Comparison of ENCODE assay signal across 29 cellular contexts in genomic region chr16:88932929-88933328, GRCh38. TPM values are rescaled to one million over a fixed set of nuclear protein-coding genes. Genes with fewer than 3 reads are reported as not detected.
"Had no signal": no experiment of that assay in that cellular context is flagged by ENCODE, and none has a peak within 500 bp of the region (broad histone marks: within the 10 kb centered on the region; RNA-seq: fewer than 3 reads in every experiment).

No MANE protein-coding gene starts in this region.

- H3K27ac ChIP-seq: lower lobe of right lung, pancreas, prostate gland, right lobe of liver, tibial nerve, uterus had no signal

- H3K4me1 ChIP-seq: prostate gland, right lobe of liver, uterus had no signal

- DNase-seq: hippocampal formation; kidney glomerular epithelial cell; left cardiac atrium; lower lobe of right lung; mammary epithelial cell; mesenchymal stem cell; naive thymus-derived CD8-positive, alpha-beta T cell; nucleus accumbens; posterior cingulate gyrus; retina; right lobe of liver; stimulated activated CD4-positive, alpha-beta T cell treated with anti-CD3 and anti-CD28 coated beads, Interleukin-1b, Interleukin-23, amount 100 ng/mL, for 48 hours; stimulated activated CD4-positive, alpha-beta T cell treated with anti-CD3 and anti-CD28 coated beads, Interleukin-2, amount 100 ng/mL, for 48 hours; stimulated activated CD4-positive, alpha-beta T cell treated with anti-CD3 and anti-CD28 coated beads, Interleukin-4, amount 100 ng/mL, for 4 hours; stimulated activated CD8-positive, alpha-beta memory T cell treated with anti-CD3 and anti-CD28 coated beads, Interleukin-4, amount 100 ng/mL, for 48 hours; stimulated activated naive CD4-positive, alpha-beta T cell treated with Interleukin-2 at 50 U/mL for 16 hours; stimulated activated naive CD8-positive, alpha-beta T cell treated with anti-CD3 and anti-CD28 coated beads, Interleukin-15, amount 100 ng/mL, for 72 hours; uterus had no signal

- H3K4me3 ChIP-seq: lower lobe of right lung, pancreas, prostate gland, right lobe of liver, smooth muscle cell, tibial nerve, uterus had no signal

- H3K27me3 ChIP-seq: pancreas, uterus had no signal

- ATAC-seq: left cardiac atrium; left lobe of liver; lower lobe of right lung; naive thymus-derived CD8-positive, alpha-beta T cell; pancreas; right lobe of liver; stimulated activated memory B cell treated with anti-CD40 and anti-IgM and Interleukin-4, amounts not matched to agents 10 μg/mL and 1 μg/mL and 100 μg/mL, for 72 hours; stimulated activated naive CD8-positive, alpha-beta T cell treated with anti-CD3 and anti-CD28 coated beads, Interleukin-15, amount 100 ng/mL, for 72 hours had no signal

- H3K9me3 ChIP-seq: lower lobe of right lung, pancreas, prostate gland, right lobe of liver, tibial nerve, uterus had no signal

- H3K36me3 Mint-ChIP-seq: naive thymus-derived CD8-positive, alpha-beta T cell; type B pancreatic cell had no signal

- H3K4me1 Mint-ChIP-seq: neural crest cell; stimulated activated naive CD8-positive, alpha-beta T cell treated with anti-CD3 and anti-CD28 coated beads, Interleukin-15, amount 100 ng/mL, for 72 hours had no signal

- H3K9me3 Mint-ChIP-seq: naive thymus-derived CD8-positive, alpha-beta T cell; nephron; neural crest cell; stimulated activated memory B cell treated with anti-CD40 and anti-IgM and Interleukin-4, amounts not matched to agents 10 μg/mL and 1 μg/mL and 100 μg/mL, for 72 hours; type B pancreatic cell had no signal

- FAIRE-seq: keratinocyte, pancreas had no signal

- H3K27me3 Mint-ChIP-seq: stimulated activated memory B cell treated with anti-CD40 and anti-IgM and Interleukin-4, amounts not matched to agents 10 μg/mL and 1 μg/mL and 100 μg/mL, for 72 hours; type B pancreatic cell had no signal

- H3K36me3 ChIP-seq: lower lobe of right lung, pancreas, prostate gland, right lobe of liver, tibial nerve, uterus had no signal

- H3K4me3 Mint-ChIP-seq: naive thymus-derived CD8-positive, alpha-beta T cell; nephron; neural crest cell; stimulated activated memory B cell treated with anti-CD40 and anti-IgM and Interleukin-4, amounts not matched to agents 10 μg/mL and 1 μg/mL and 100 μg/mL, for 72 hours; stimulated activated naive CD8-positive, alpha-beta T cell treated with anti-CD3 and anti-CD28 coated beads, Interleukin-15, amount 100 ng/mL, for 72 hours; type B pancreatic cell had no signal

- H3K27ac Mint-ChIP-seq: naive thymus-derived CD8-positive, alpha-beta T cell; nephron; stimulated activated memory B cell treated with anti-CD40 and anti-IgM and Interleukin-4, amounts not matched to agents 10 μg/mL and 1 μg/mL and 100 μg/mL, for 72 hours; stimulated activated naive CD8-positive, alpha-beta T cell treated with anti-CD3 and anti-CD28 coated beads, Interleukin-15, amount 100 ng/mL, for 72 hours; type B pancreatic cell had no signal

- H3K4me2 ChIP-seq: smooth muscle cell had no signal

RNA-seq across cellular contexts. Expression of gene CBFA2T3, which starts 44.1 kb away (rescaled TPM):
- total RNA-seq: osteoblast, smooth muscle cell had no signal
